Comparison of ENCODE assay signal across 1 cellular context in genomic region chr22:20869234-20869633, GRCh38.
A peak's percentile ranks its signal among the peaks of the same experiment; 100 is the strongest.
TF ChIP-seq lines count a peak whose summit lies in the region.

No MANE protein-coding gene starts in this region.

TF ChIP-seq in K562, 482 proteins besides CTCF, POLR2A, EP300 and RAD21 (continued from another document):
- no peak for TF ChIP-seq ZNF655 (CRISPR knock-in tag; IDR thresholded peaks at IDR 0.05)
- no peak for TF ChIP-seq ZBTB12 (CRISPR knock-in tag; IDR thresholded peaks at IDR 0.05)
- no peak for TF ChIP-seq POLR2AphosphoS2 (IDR thresholded peaks at IDR 0.05; ENCODE audit: low read length)
- TF ChIP-seq GMEB1 (CRISPR knock-in tag; IDR thresholded peaks at IDR 0.05) = peak; percentile 16; the same call in 1 of the 2 replicates
- TF ChIP-seq HDAC6 (IDR thresholded peaks at IDR 0.05; ENCODE audit: low read depth, low read length) = no peak
- TF ChIP-seq CAMTA2 (CRISPR knock-in tag; conservative IDR thresholded peaks at IDR 0.05) = no peak
